ENCODE assay signal across 8 cellular contexts in genomic region chr17:63425478-63425877, GRCh38. TPM values are rescaled to one million over a fixed set of nuclear protein-coding genes. Genes with fewer than 3 reads are reported as not detected.
DNase-seq lines count a peak whose midpoint lies in the region; ATAC-seq and TF ChIP-seq lines count a peak whose summit lies in the region.

No MANE protein-coding gene starts in this region.

- H3K27me3 Mint-ChIP-seq in activated CD4-positive, alpha-beta T cell treated with anti-CD3 and anti-CD28 coated beads for 36 hours: no peaks in the 10 kb centered on the region

- H3K27ac Mint-ChIP-seq in activated CD4-positive, alpha-beta T cell treated with anti-CD3 and anti-CD28 coated beads for 36 hours: no peak overlapping the region

- no peak overlapping the region for H3K4me3 ChIP-seq in choroid plexus epithelial cell (ENCODE audit: low read depth, low read length)
- H3K4me3 ChIP-seq in lower leg skin (ENCODE audit: low read depth, poor library complexity, severe bottlenecking): no peak overlapping the region

- intact Hi-C loops in activated CD4-positive, alpha-beta T cell treated with anti-CD3 and anti-CD28 coated beads for 36 hours (cut with DNase I, micrococcal nuclease): loop anchor here (1.0 to 10.0 kb wide), 7 partner anchors 54 to 417 kb away; partner anchors contain the start of gene SMARCD2 (in 1 of the 2)
- intact Hi-C loops in lower leg skin (cut with DNase I; ENCODE audit: low total_unique reads): loop anchor here (5.0 kb wide), 1 partner anchor 187 kb away; no protein-coding TSS in a partner anchor

- H3K36me3 Mint-ChIP-seq in activated CD4-positive, alpha-beta T cell treated with anti-CD3 and anti-CD28 coated beads for 36 hours (ENCODE audit: low read depth): no peaks in the 10 kb centered on the region

- 0% methylated on average over 7 of the region's 7 CpGs for WGBS in lower leg skin, 2 donors

- POLR2A ChIA-PET in activated CD4-positive, alpha-beta T cell treated with anti-CD3 and anti-CD28 coated beads for 36 hours (lab: Charles Lee): interaction anchor here (1.0 to 2.3 kb wide), 3 partner anchors 186 to 285 kb away, joined by 4 to 6 read pairs (median 5); partner anchors contain the start of gene MAP3K3

- CTCF ChIA-PET in activated CD4-positive, alpha-beta T cell treated with anti-CD3 and anti-CD28 coated beads for 36 hours (lab: Charles Lee): interaction anchor here (0.6 to 5.6 kb wide), 60 partner anchors 8 to 1487 kb away, joined by 3 to 121 read pairs (median 4); partner anchors contain the start of genes ACE and MAP3K3

- H3K4me1 Mint-ChIP-seq in activated CD4-positive, alpha-beta T cell treated with anti-CD3 and anti-CD28 coated beads for 36 hours: peaks cover 27% of the 10 kb centered on the region

- no peak for TF ChIP-seq POLR2A in lower leg skin (IDR thresholded peaks at IDR 0.05)

- H3K9me3 Mint-ChIP-seq in activated CD4-positive, alpha-beta T cell treated with anti-CD3 and anti-CD28 coated beads for 36 hours (ENCODE audit: low read depth): no peaks in the 10 kb centered on the region

- peak; percentile 69 for ATAC-seq in HG03045 (IDR thresholded peaks at IDR 0.05; ENCODE audit: unreplicated experiment)
- ATAC-seq in activated CD4-positive, alpha-beta T cell treated with anti-CD3 and anti-CD28 coated beads for 36 hours: peak; percentile 93
- ATAC-seq in HG02852 (IDR thresholded peaks at IDR 0.05; ENCODE audit: unreplicated experiment): no peak

- TF ChIP-seq CTCF in choroid plexus epithelial cell (conservative IDR thresholded peaks at IDR 0.05; ENCODE audit: low read depth, low read length): peak; percentile 95
- peak in 1 of 3 donors; percentile 70 for TF ChIP-seq CTCF in lower leg skin (IDR thresholded peaks at IDR 0.05)

- no peak overlapping the region for H3K4me3 Mint-ChIP-seq in activated CD4-positive, alpha-beta T cell treated with anti-CD3 and anti-CD28 coated beads for 36 hours

- DNase-seq in DMS153 treated with DMSO at 0.1 percent for 48 hours (lab: John Stamatoyannopoulos, UW; ENCODE audit: unreplicated experiment): peak; percentile 83
- DNase-seq in NCI-H524 (lab: John Stamatoyannopoulos, UW): peak; percentile 77 to 87
- DNase-seq in activated CD4-positive, alpha-beta T cell treated with anti-CD3 and anti-CD28 coated beads for 36 hours: peak; percentile 82
- peak; percentile 93 for DNase-seq in choroid plexus epithelial cell (ENCODE audit: low read depth)
- DNase-seq in lower leg skin (ENCODE audit: low spot score in 2 of 2): peak; percentile 82 to 83
- DNase-seq in stimulated activated CD4-positive, alpha-beta T cell treated with anti-CD3 and anti-CD28 coated beads, TNF-alpha, amount 100 ng/mL, for 24 hours (ENCODE audit: low read depth in 3 of 3): peak; percentile 34 to 65 (median 54)

RNA-seq across cellular contexts. Expression of gene CYB561, which starts 20.6 kb away (rescaled TPM):
- 1 to 10 TPM; 2.5 to 3.0 TPM for total RNA-seq in activated CD4-positive, alpha-beta T cell treated with anti-CD3 and anti-CD28 coated beads for 36 hours
- 10 to 100 TPM; 41.7 to 74.6 (median 56.4) TPM for total RNA-seq in lower leg skin

RNA-seq across cellular contexts. Expression of gene ACE, which starts 51.4 kb away (rescaled TPM):
- under 1 TPM; 0.26 to 0.46 TPM for total RNA-seq in activated CD4-positive, alpha-beta T cell treated with anti-CD3 and anti-CD28 coated beads for 36 hours
- total RNA-seq in lower leg skin: 10 to 100 TPM in 1 of 4 donors, 1 to 10 TPM in 3; 3.0 to 10.2 (median 7.2) TPM

Comparison
In these comparisons a context has a peak if more than half of its experiments do, and no peak if none do; other contexts are left out.
1. RNA of gene CYB561, which starts 20.6 kb away (total RNA-seq): 41.7 to 74.6 TPM in lower leg skin; 2.5 to 3.0 TPM in activated CD4-positive, alpha-beta T cell treated with anti-CD3 and anti-CD28 coated beads for 36 hours; every median in the first group is over 10 times any median in the second.
2. Peak in every context shown above with its lines, with median percentiles within 50 percentile points of each other: DNase-seq.